26 cellular contexts compared by ENCODE assay signal in the genomic region with DNA sequence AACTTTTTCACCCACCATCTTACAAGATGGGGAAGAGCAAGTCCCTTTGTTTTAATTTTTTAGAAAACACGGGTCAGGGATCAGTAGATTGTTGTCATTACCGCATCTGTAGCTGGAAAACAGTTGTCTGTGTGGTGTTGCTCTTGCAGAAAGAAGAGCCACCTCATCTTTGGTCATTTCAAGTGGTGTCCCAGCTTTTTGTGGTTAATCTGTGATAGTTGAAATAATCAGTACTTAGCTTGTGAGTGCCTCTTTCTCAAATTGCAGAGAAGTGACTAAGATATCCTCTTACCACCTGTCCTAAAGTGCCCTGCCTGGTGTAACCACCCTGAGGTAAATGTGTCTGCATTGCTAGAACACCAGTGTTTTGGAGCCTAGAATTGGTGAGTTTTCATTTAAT.
"Had no signal": no experiment of that assay in that cellular context is flagged by ENCODE, and none has a peak within 500 bp of the region (broad histone marks: within the 10 kb centered on the region; RNA-seq: fewer than 3 reads in every experiment).

No MANE protein-coding gene starts in this region.

- H3K9me3 ChIP-seq: heart left ventricle had no signal

- H3K27me3 ChIP-seq: brain microvascular endothelial cell, dorsolateral prefrontal cortex, heart left ventricle had no signal

- DNase-seq: activated CD4-positive, alpha-beta T cell treated with anti-CD3 and anti-CD28 coated beads for 36 hours; activated CD4-positive, alpha-beta T cell treated with anti-CD3 and anti-CD28 coated beads, Interleukin-2, amount 50 U/mL, for 1 hour; activated CD4-positive, alpha-beta T cell treated with anti-CD3 and anti-CD28 coated beads, Interleukin-2, amount 50 U/mL, for 48 hours; activated CD4-positive, CD25-positive, alpha-beta regulatory T cell; activated CD4-positive, CD25-positive, alpha-beta regulatory T cell treated with anti-CD3 and anti-CD28 coated beads, Interleukin-2, amount 50 U/mL, for 72 hours; activated CD8-positive, alpha-beta memory T cell treated with anti-CD3 and anti-CD28 coated beads for 24 hours; activated CD8-positive, alpha-beta T cell treated with anti-CD3 and anti-CD28 coated beads for 36 hours; activated effector memory CD4-positive, alpha-beta T cell treated with Interleukin-2 at 50 U/mL for 16 hours; activated gamma-delta T cell treated with Interleukin-2 at 50 U/mL for 16 hours; activated naive CD4-positive, alpha-beta T cell treated with anti-CD3 and anti-CD28 coated beads, Interleukin-2, amount 50 U/mL, for 16 hours; activated naive CD4-positive, alpha-beta T cell treated with Interleukin-2 at 50 U/mL for 16 hours; activated T-cell treated with anti-CD3 and anti-CD28 coated beads, Interleukin-2, amount 50 U/mL, for 4 hours; amniotic stem cell; anterior cingulate cortex; brain microvascular endothelial cell; dorsolateral prefrontal cortex; effector memory CD4-positive, alpha-beta T cell; endodermal cell; foreskin fibroblast; glutamatergic neuron; heart left ventricle; T-helper 17 cell; T1000 had no signal

- H3K4me3 ChIP-seq: coronary artery, dorsolateral prefrontal cortex, heart left ventricle had no signal

- H3K27ac ChIP-seq: brain microvascular endothelial cell, coronary artery, dorsolateral prefrontal cortex, heart left ventricle had no signal

- ATAC-seq: activated CD4-positive, alpha-beta T cell treated with anti-CD3 and anti-CD28 coated beads for 36 hours; activated CD8-positive, alpha-beta T cell treated with anti-CD3 and anti-CD28 coated beads for 36 hours; activated T-cell treated with anti-CD3 and anti-CD28 coated beads, Interleukin-2, amount 50 U/mL, for 4 hours; activated T-helper 17 cell treated with anti-CD3 and anti-CD28 coated beads, Interleukin-2, amount 50 U/mL, for 72 hours; esophagus mucosa; heart left ventricle; T-helper 17 cell had no signal
